In the genomic region with DNA sequence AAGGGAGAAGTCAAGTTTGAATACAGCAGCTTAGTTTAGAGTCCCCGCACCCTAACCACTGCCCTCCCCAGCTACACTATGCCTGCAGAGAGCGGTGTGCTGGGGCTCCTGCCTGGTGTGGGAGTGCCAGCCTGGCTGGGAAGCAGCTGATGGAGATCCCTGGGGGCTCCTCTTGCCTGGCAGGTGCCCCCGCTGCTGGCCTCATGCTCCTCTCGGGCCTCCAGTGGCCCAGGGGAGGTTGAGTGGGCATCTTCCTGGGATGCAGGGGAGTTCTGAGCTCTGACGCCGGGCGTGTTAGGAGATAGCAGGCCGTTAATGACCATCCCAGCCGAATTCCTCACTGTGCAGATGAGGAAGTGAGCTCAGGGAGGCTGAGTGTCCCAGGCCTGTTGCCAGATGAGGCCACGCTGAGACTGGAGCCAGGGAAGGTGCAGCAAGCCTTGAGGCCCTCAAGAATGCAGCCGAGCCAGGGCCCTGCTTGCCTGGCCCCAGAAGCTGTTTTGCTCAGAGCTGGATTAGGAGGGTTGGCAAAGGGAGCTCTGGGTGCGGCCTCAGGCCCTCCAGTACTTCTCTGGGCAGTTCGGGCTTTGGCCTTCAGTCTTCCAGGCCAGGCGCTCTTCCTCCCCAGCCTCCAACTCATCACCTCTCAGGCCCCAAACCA, we compare ENCODE assay signal across 25 cellular contexts. TPM values are rescaled to one million over a fixed set of nuclear protein-coding genes. Genes with fewer than 3 reads are reported as not detected.
DNase-seq lines count a peak whose midpoint lies in the region; ATAC-seq lines count a peak whose summit lies in the region.
"Had no signal": no experiment of that assay in that cellular context is flagged by ENCODE, and none has a peak within 500 bp of the region (broad histone marks: within the 10 kb centered on the region; RNA-seq: fewer than 3 reads in every experiment).

No MANE protein-coding gene starts in this region.

- no peak for ATAC-seq in stimulated activated effector memory CD8-positive, alpha-beta T cell treated with anti-CD3 and anti-CD28 coated beads, Interleukin-12 subunit alpha, Interleukin-12 subunit beta, amount 100 ng/mL, for 72 hours
- ATAC-seq in HG02678 (IDR thresholded peaks at IDR 0.05; ENCODE audit: unreplicated experiment): no peak
- ATAC-seq: body of pancreas; Panc1; stimulated activated naive B cell treated with anti-CD40 and anti-IgM and Interleukin-4, amounts not matched to agents 10 μg/mL and 1 μg/mL and 100 μg/mL, for 72 hours; T-helper 17 cell had no signal

- H3K4me3 Mint-ChIP-seq in stimulated activated effector memory CD8-positive, alpha-beta T cell treated with anti-CD3 and anti-CD28 coated beads, Interleukin-12 subunit alpha, Interleukin-12 subunit beta, amount 100 ng/mL, for 72 hours: no peak overlapping the region
- H3K4me3 Mint-ChIP-seq: activated CD4-positive, alpha-beta T cell treated with anti-CD3 and anti-CD28 coated beads, Interleukin-2, amount 10 ng/mL, durations not matched to agents 7 days and 5 days; activated naive CD8-positive, alpha-beta T cell treated with anti-CD3 and anti-CD28 coated beads for 36 hours; activated T-helper 17 cell treated with anti-CD3 and anti-CD28 coated beads, Interleukin-2, amount 50 U/mL, for 72 hours; natural killer cell treated with Interleukin-12 subunit alpha and Interleukin-12 subunit beta and Interleukin-15 and Interleukin-18, amount 100 ng/mL, for 72 hours; stimulated activated naive B cell treated with anti-CD40 and anti-IgM and Interleukin-4, amounts not matched to agents 10 μg/mL and 1 μg/mL and 100 μg/mL, for 72 hours; T-helper 17 cell had no signal

- H3K9me3 Mint-ChIP-seq in stimulated activated effector memory CD8-positive, alpha-beta T cell treated with anti-CD3 and anti-CD28 coated beads, Interleukin-12 subunit alpha, Interleukin-12 subunit beta, amount 100 ng/mL, for 72 hours: peaks cover 4% of the 10 kb centered on the region
- H3K9me3 Mint-ChIP-seq: activated CD4-positive, alpha-beta T cell treated with anti-CD3 and anti-CD28 coated beads, Interleukin-2, amount 10 ng/mL, durations not matched to agents 7 days and 5 days; activated T-helper 17 cell treated with anti-CD3 and anti-CD28 coated beads, Interleukin-2, amount 50 U/mL, for 72 hours; natural killer cell treated with Interleukin-12 subunit alpha and Interleukin-12 subunit beta and Interleukin-15 and Interleukin-18, amount 100 ng/mL, for 72 hours had no signal

- peaks cover 26% of the 10 kb centered on the region for H3K4me1 Mint-ChIP-seq in stimulated activated effector memory CD8-positive, alpha-beta T cell treated with anti-CD3 and anti-CD28 coated beads, Interleukin-12 subunit alpha, Interleukin-12 subunit beta, amount 100 ng/mL, for 72 hours

- DNase-seq in EL (peak; percentile 44), amniotic epithelial cell (ENCODE audit: low read depth) (peak; percentile 56), iris pigment epithelial cell (ENCODE audit: low read depth) (peak; percentile 26), cerebellum (ENCODE audit: low spot score) (no peak), HuH-7 (ENCODE audit: low spot score) (no peak)
- no peak for DNase-seq in stimulated activated effector memory CD8-positive, alpha-beta T cell treated with anti-CD3 and anti-CD28 coated beads, Interleukin-12 subunit alpha, Interleukin-12 subunit beta, amount 100 ng/mL, for 72 hours (ENCODE audit: low spot score in 2 of 2)
- DNase-seq: activated CD4-positive, alpha-beta T cell treated with anti-CD3 and anti-CD28 coated beads, Interleukin-2, amount 10 ng/mL, durations not matched to agents 7 days and 5 days; activated naive CD8-positive, alpha-beta T cell treated with anti-CD3 and anti-CD28 coated beads for 36 hours; AML-193; colonic mucosa; esophagus squamous epithelium; kidney glomerular epithelial cell; midbrain; NCI-H146; NCI-H524; NK-92 treated with Interleukin-12 subunit alpha and Interleukin-12 subunit beta, amount 100 ng/mL, for 24 hours; stimulated activated CD4-positive, alpha-beta T cell treated with anti-CD3 and anti-CD28 coated beads, Interleukin-2, amount 100 ng/mL, for 24 hours; stimulated activated naive B cell treated with anti-CD40 and anti-IgM and Interleukin-4, amounts not matched to agents 10 μg/mL and 1 μg/mL and 100 μg/mL, for 72 hours; T-helper 17 cell; testis had no signal

- no peaks in the 10 kb centered on the region for H3K36me3 Mint-ChIP-seq in stimulated activated effector memory CD8-positive, alpha-beta T cell treated with anti-CD3 and anti-CD28 coated beads, Interleukin-12 subunit alpha, Interleukin-12 subunit beta, amount 100 ng/mL, for 72 hours
- H3K36me3 Mint-ChIP-seq: activated naive CD8-positive, alpha-beta T cell treated with anti-CD3 and anti-CD28 coated beads for 36 hours; natural killer cell treated with Interleukin-12 subunit alpha and Interleukin-12 subunit beta and Interleukin-15 and Interleukin-18, amount 100 ng/mL, for 72 hours had no signal

- peak overlapping the region; percentile 61 for H3K27ac Mint-ChIP-seq in stimulated activated effector memory CD8-positive, alpha-beta T cell treated with anti-CD3 and anti-CD28 coated beads, Interleukin-12 subunit alpha, Interleukin-12 subunit beta, amount 100 ng/mL, for 72 hours
- H3K27ac Mint-ChIP-seq: activated CD4-positive, alpha-beta T cell treated with anti-CD3 and anti-CD28 coated beads, Interleukin-2, amount 10 ng/mL, durations not matched to agents 7 days and 5 days; activated naive CD8-positive, alpha-beta T cell treated with anti-CD3 and anti-CD28 coated beads for 36 hours; activated T-helper 17 cell treated with anti-CD3 and anti-CD28 coated beads, Interleukin-2, amount 50 U/mL, for 72 hours; natural killer cell treated with Interleukin-12 subunit alpha and Interleukin-12 subunit beta and Interleukin-15 and Interleukin-18, amount 100 ng/mL, for 72 hours; stimulated activated naive B cell treated with anti-CD40 and anti-IgM and Interleukin-4, amounts not matched to agents 10 μg/mL and 1 μg/mL and 100 μg/mL, for 72 hours; T-helper 17 cell had no signal

RNA-seq across cellular contexts. Expression of a gene that starts 6.7 kb away (rescaled TPM):
- 6.1 TPM for total RNA-seq in cerebellum

RNA-seq across cellular contexts. Expression of a gene that starts 32.4 kb away (rescaled TPM):
- 4.3 TPM for total RNA-seq in cerebellum
- total RNA-seq: natural killer cell treated with Interleukin-12 subunit alpha and Interleukin-12 subunit beta and Interleukin-15 and Interleukin-18, amount 100 ng/mL, for 72 hours had no signal

Comparison
In these comparisons a context has a peak if more than half of its experiments do, and no peak if none do; other contexts are left out.
1. DNase-seq: peak in EL (single experiment), amniotic epithelial cell (single experiment) and iris pigment epithelial cell (single experiment); none in stimulated activated effector memory CD8-positive, alpha-beta T cell treated with anti-CD3 and anti-CD28 coated beads, Interleukin-12 subunit alpha, Interleukin-12 subunit beta, amount 100 ng/mL, for 72 hours (0 of 2), cerebellum (single experiment) and HuH-7 (single experiment).